Comparison of ENCODE assay signal across 8 cellular contexts in genomic region chr14:49598479-49599301, GRCh38. TPM values are rescaled to one million over a fixed set of nuclear protein-coding genes. Genes with fewer than 3 reads are reported as not detected.
DNase-seq lines count a peak whose midpoint lies in the region; ATAC-seq, FAIRE-seq and TF ChIP-seq lines count a peak whose summit lies in the region.

A gene with protein sequence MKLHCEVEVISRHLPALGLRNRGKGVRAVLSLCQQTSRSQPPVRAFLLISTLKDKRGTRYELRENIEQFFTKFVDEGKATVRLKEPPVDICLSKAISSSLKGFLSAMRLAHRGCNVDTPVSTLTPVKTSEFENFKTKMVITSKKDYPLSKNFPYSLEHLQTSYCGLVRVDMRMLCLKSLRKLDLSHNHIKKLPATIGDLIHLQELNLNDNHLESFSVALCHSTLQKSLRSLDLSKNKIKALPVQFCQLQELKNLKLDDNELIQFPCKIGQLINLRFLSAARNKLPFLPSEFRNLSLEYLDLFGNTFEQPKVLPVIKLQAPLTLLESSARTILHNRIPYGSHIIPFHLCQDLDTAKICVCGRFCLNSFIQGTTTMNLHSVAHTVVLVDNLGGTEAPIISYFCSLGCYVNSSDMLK (plus strand): TSS chr14:49598940. CDS start chr14:49599021, 81 bp downstream.

- H3K36me3 Mint-ChIP-seq in immature natural killer cell, result no peaks in the 10 kb centered on the region

- ATAC-seq in A549 (peak; percentile 89 to 90), GM18867 (IDR thresholded peaks at IDR 0.05; ENCODE audit: unreplicated experiment) (peak; percentile 52), HG03103 (IDR thresholded peaks at IDR 0.05; ENCODE audit: low read depth, unreplicated experiment) (peak; percentile 34)

- POLR2A ChIA-PET in A549 (lab: Yijun Ruan, JAX), result interaction anchor here (0.8 to 2.8 kb wide), 5 partner anchors 9 to 35 kb away, joined by 3 to 27 read pairs (median 7); partner anchors contain the start of genes MGAT2, RPL36AL and RPS29

- no peaks in the 10 kb centered on the region for H3K9me3 ChIP-seq in A549
- no peaks in the 10 kb centered on the region for H3K9me3 ChIP-seq in mammary epithelial cell (replicated peaks; ENCODE audit: insufficient read depth, low read length)

- H3K9ac ChIP-seq in mammary epithelial cell (ENCODE audit: insufficient read depth, low read length), result peak within 1 kb of the TSS; percentile 99

- in situ Hi-C loops in mammary epithelial cell (cut with MboI; ENCODE audit: low sequenced_read_pairs in 2 of 2), result no loop called here

- H3K27me3 ChIP-seq in mammary epithelial cell (ENCODE audit: insufficient read depth, low read length), result no peaks in the 10 kb centered on the region

- TF ChIP-seq EP300 in A549 (IDR thresholded peaks at IDR 0.05), result no peak

- no peaks in the 10 kb centered on the region for H3K9me3 Mint-ChIP-seq in immature natural killer cell

- CTCF ChIA-PET in A549 (lab: Yijun Ruan, JAX), result interaction anchor here (1.0 to 1.9 kb wide), 6 partner anchors 9 to 24 kb away, joined by 3 to 14 read pairs (median 4); partner anchors contain the start of genes MGAT2 and RPS29
- CTCF ChIA-PET in mammary epithelial cell (lab: Charles Lee; ENCODE audit: low non-redundant PET), result no interaction called here

- peaks cover 32 to 34% of the 10 kb centered on the region in 2 donors for H3K4me1 Mint-ChIP-seq in immature natural killer cell

- DNase-seq in A549 (ENCODE audit: low read depth in 1 of 2, low spot score in 1 of 2) (peak; percentile 79 to 91), NCI-H2171 (lab: John Stamatoyannopoulos, UW) (peak; percentile 89), mammary epithelial cell (peak; percentile 86), immature natural killer cell (peak; percentile 87 to 91 (median 90)), smooth muscle cell of the brain vasculature (ENCODE audit: low read depth, low spot score) (peak; percentile 53)

- peak within 1 kb of the TSS; percentile 96 to 100 (median 98) for H3K27ac Mint-ChIP-seq in immature natural killer cell

- peaks cover 56% of the 10 kb centered on the region for H3K79me2 ChIP-seq in mammary epithelial cell (ENCODE audit: insufficient read depth, low read length)

- 1% methylated on average over 43 of the region's 78 CpGs for WGBS in A549 (ENCODE audit: missing lambda C conversion rate)
- WGBS in mammary epithelial cell (ENCODE audit: low coverage, missing lambda C conversion rate), result 2% methylated on average over 30 of the region's 78 CpGs

- no peak for TF ChIP-seq CTCF in A549 (IDR thresholded peaks at IDR 0.05)
- no peak for TF ChIP-seq CTCF in WI38 (IDR thresholded peaks at IDR 0.05; ENCODE audit: low read depth, low read length)
- TF ChIP-seq CTCF in mammary epithelial cell (conservative IDR thresholded peaks at IDR 0.05 in 1 of 2, IDR thresholded peaks at IDR 0.05 in 1 of 2; ENCODE audit: extremely low read depth in 1 of 2, insufficient read depth in 1 of 2, low read depth in 1 of 2, low read length in 2 of 2), result no peak

- dilution Hi-C loops in mammary epithelial cell (cut with HindIII; ENCODE audit: low sequenced_read_pairs), result no loop called here

- H3K4me3 ChIP-seq in A549 (peak within 1 kb of the TSS; percentile 62), WI38 (ENCODE audit: low read depth, low read length) (peak within 1 kb of the TSS; percentile 77), mammary epithelial cell (replicated peaks in 1 of 3; ENCODE audit: insufficient read depth in 1 of 3, low read depth in 2 of 3, low read length in 3 of 3) (peak within 1 kb of the TSS; percentile 65 to 87 (median 79))

- H2AFZ ChIP-seq in mammary epithelial cell (ENCODE audit: low read depth, low read length), result peak within 1 kb of the TSS; percentile 89

- H3K4me2 ChIP-seq in A549 (peak within 1 kb of the TSS; percentile 88), mammary epithelial cell (ENCODE audit: insufficient read depth, low read depth, low read length) (peak within 1 kb of the TSS; percentile 75)

- H3K27me3 Mint-ChIP-seq in immature natural killer cell (ENCODE audit: low read depth in 3 of 3), result peaks cover 0 to 14% (median 6%) of the 10 kb centered on the region in 3 donors

- peak within 1 kb of the TSS; percentile 96 to 99 (median 97) for H3K4me3 Mint-ChIP-seq in immature natural killer cell

- H4K20me1 ChIP-seq in mammary epithelial cell (ENCODE audit: insufficient read depth, low read length), result no peaks in the 10 kb centered on the region

- FAIRE-seq in A549 (lab: Jason Lieb, UNC), result no peak

- no TSS peak for BruUV-seq in mammary epithelial cell (replicated peaks; lab: Mats Ljungman, UMichigan)

- peaks cover 2% of the 10 kb centered on the region for H3K36me3 ChIP-seq in mammary epithelial cell (ENCODE audit: insufficient read depth, low read length)

- TF ChIP-seq POLR2A in A549 (IDR thresholded peaks at IDR 0.05; ENCODE audit: low read length), result peak; percentile 71

- H3K4me1 ChIP-seq in A549, result 0 out of 3 replicates have a peak, but pooled peaks cover 7% of the 10 kb centered on the region
- peaks cover 3% of the 10 kb centered on the region for H3K4me1 ChIP-seq in mammary epithelial cell (ENCODE audit: insufficient read depth, low read length)

- intact Hi-C loops in mammary epithelial cell (cut with micrococcal nuclease), result loop anchor here (1.0 to 5.0 kb wide), 4 partner anchors 12 to 169 kb away; partner anchors contain the start of genes KLHDC2, MGAT2, RPL36AL and RPS29

- no peak for TF ChIP-seq RAD21 in A549 (conservative IDR thresholded peaks at IDR 0.05 in 1 of 2, IDR thresholded peaks at IDR 0.05 in 1 of 2)

- H3K27ac ChIP-seq in A549 (peak within 1 kb of the TSS; percentile 92 to 96), mammary epithelial cell (ENCODE audit: insufficient read depth, low read depth, low read length) (peak within 1 kb of the TSS; percentile 88)

TF ChIP-seq in A549, 52 proteins besides CTCF, POLR2A, EP300 and RAD21 (continues in another document):
- TF ChIP-seq EHMT2 (IDR thresholded peaks at IDR 0.05; ENCODE audit: low read depth), result no peak
- TF ChIP-seq ZSCAN20 (CRISPR knock-in tag; IDR thresholded peaks at IDR 0.05), result no peak
- no peak for TF ChIP-seq HEYL (CRISPR knock-in tag; IDR thresholded peaks at IDR 0.05)
- no peak for TF ChIP-seq ZC3H11A (IDR thresholded peaks at IDR 0.05)
- TF ChIP-seq TP53 (CRISPR knock-in tag; IDR thresholded peaks at IDR 0.05), result no peak
- no peak; the same call in 1 of the 2 replicates for TF ChIP-seq EHF (CRISPR knock-in tag; IDR thresholded peaks at IDR 0.05)
- no peak for TF ChIP-seq CBX8 (IDR thresholded peaks at IDR 0.05)
- TF ChIP-seq ZFP36 (IDR thresholded peaks at IDR 0.05; ENCODE audit: borderline replicate concordance, partially characterized antibody), result no peak
- TF ChIP-seq SMC3 (IDR thresholded peaks at IDR 0.05), result no peak
- TF ChIP-seq, protein P1, sequence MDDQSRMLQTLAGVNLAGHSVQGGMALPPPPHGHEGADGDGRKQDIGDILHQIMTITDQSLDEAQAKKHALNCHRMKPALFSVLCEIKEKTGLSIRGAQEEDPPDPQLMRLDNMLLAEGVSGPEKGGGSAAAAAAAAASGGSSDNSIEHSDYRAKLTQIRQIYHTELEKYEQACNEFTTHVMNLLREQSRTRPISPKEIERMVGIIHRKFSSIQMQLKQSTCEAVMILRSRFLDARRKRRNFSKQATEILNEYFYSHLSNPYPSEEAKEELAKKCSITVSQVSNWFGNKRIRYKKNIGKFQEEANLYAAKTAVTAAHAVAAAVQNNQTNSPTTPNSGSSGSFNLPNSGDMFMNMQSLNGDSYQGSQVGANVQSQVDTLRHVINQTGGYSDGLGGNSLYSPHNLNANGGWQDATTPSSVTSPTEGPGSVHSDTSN (IDR thresholded peaks at IDR 0.05), result no peak
- TF ChIP-seq RCOR1 (IDR thresholded peaks at IDR 0.05; ENCODE audit: low read depth, low read length), result no peak
- no peak for TF ChIP-seq HOXB5 (CRISPR knock-in tag; IDR thresholded peaks at IDR 0.05)
- TF ChIP-seq PHF8 (IDR thresholded peaks at IDR 0.05; ENCODE audit: borderline replicate concordance, low read depth), result peak; percentile 27; the same call in 1 of the 2 replicates
- TF ChIP-seq NFE2L2 (conservative IDR thresholded peaks at IDR 0.05; ENCODE audit: low read length), result no peak
- TF ChIP-seq HDAC2 (IDR thresholded peaks at IDR 0.05), result peak; percentile 4; the same call in 1 of the 2 replicates
- TF ChIP-seq POLR2AphosphoS2 (conservative IDR thresholded peaks at IDR 0.05; ENCODE audit: low read length), result no peak
- no peak for TF ChIP-seq HOXA7 (CRISPR knock-in tag; IDR thresholded peaks at IDR 0.05)
- TF ChIP-seq MAFK (IDR thresholded peaks at IDR 0.05; ENCODE audit: partially characterized antibody), result no peak
- TF ChIP-seq, protein P2, sequence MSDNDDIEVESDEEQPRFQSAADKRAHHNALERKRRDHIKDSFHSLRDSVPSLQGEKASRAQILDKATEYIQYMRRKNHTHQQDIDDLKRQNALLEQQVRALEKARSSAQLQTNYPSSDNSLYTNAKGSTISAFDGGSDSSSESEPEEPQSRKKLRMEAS (IDR thresholded peaks at IDR 0.05), result peak; percentile 88
- TF ChIP-seq RARB (CRISPR knock-in tag; IDR thresholded peaks at IDR 0.05), result 0 out of 2 replicates have a peak, but pooled peaks have one; percentile 37
- TF ChIP-seq CHD2 (IDR thresholded peaks at IDR 0.05; ENCODE audit: low read length, partially characterized antibody), result peak; percentile 85
- peak; percentile 89 to 97 for TF ChIP-seq JUN (IDR thresholded peaks at IDR 0.05)
- TF ChIP-seq BHLHE40 (IDR thresholded peaks at IDR 0.05; ENCODE audit: low read depth, low read length), result no peak
- TF ChIP-seq ZNF302 (CRISPR knock-in tag; IDR thresholded peaks at IDR 0.05), result no peak

RNA-seq across cellular contexts. Expression of the gene that starts here (rescaled TPM):
- 34.6 and 50.7 TPM in 2 replicates for polyA plus RNA-seq in A549 (2011; rRNA removed)
- 40.2 and 40.9 TPM in 2 replicates for polyA plus RNA-seq in A549 (2012; cell fraction: cytosol; rRNA removed)
- 13.3 and 15.5 TPM in 2 replicates for polyA plus RNA-seq in A549 (2012; cell fraction: nucleus; rRNA removed)
- polyA plus RNA-seq in A549 (2017; fragmentation: RNase III; extraction: RNeasy Plus Mini Kit Qiagen cat#74134 plus additional on column Dnase treatment), result 48.4 to 53.5 TPM (median 52.8 TPM) in 3 replicates
- polyA minus RNA-seq in A549 (2011; rRNA and poly(A)+ RNA removed), result 7.0 and 9.7 TPM in 2 replicates
- 10 to 100 TPM in 1 of 2 donors, 1 to 10 TPM in 1; 8.3 to 20.7 TPM for total RNA-seq in mammary epithelial cell
- 18.0 TPM for polyA plus RNA-seq in mammary epithelial cell
- polyA minus RNA-seq in mammary epithelial cell, result 14.0 TPM
- polyA plus RNA-seq in immature natural killer cell, result 10 to 100 TPM; 10.6 to 14.4 (median 12.5) TPM

Comparison
In these comparisons a context has a peak if more than half of its experiments do, and no peak if none do; other contexts are left out.
1. Peak in every context shown above with its lines: DNase-seq, ATAC-seq, H3K4me3 ChIP-seq and H3K27ac ChIP-seq.
2. ATAC-seq: peak in every context shown above with its lines; median percentile 90 in A549; 52 in GM18867; 34 in HG03103.